Comparison of ENCODE assay signal across 1 cellular context in genomic region chr5:147413266-147413665, GRCh38.
TF ChIP-seq lines count a peak whose summit lies in the region.

No MANE protein-coding gene starts in this region.

TF ChIP-seq in GM23338, 12 proteins besides CTCF, POLR2A, EP300 and RAD21 (continued from another document):
- TF ChIP-seq ZNF462 (CRISPR knock-in tag; IDR thresholded peaks at IDR 0.05) (no peak), EZH2 (IDR thresholded peaks at IDR 0.05; ENCODE audit: low read depth, unreplicated experiment) (no peak), ZNF331 (CRISPR knock-in tag; IDR thresholded peaks at IDR 0.05; ENCODE audit: low read depth) (no peak)
TF ChIP-seq in GM23338: peak in this region for 0.
